8 cellular contexts compared by ENCODE assay signal in genomic region chr14:63045234-63045611, GRCh38. TPM values are rescaled to one million over a fixed set of nuclear protein-coding genes. Genes with fewer than 3 reads are reported as not detected.
DNase-seq lines count a peak whose midpoint lies in the region; ATAC-seq and TF ChIP-seq lines count a peak whose summit lies in the region.

Gene KCNH5 (minus strand): TSS chr14:63045458. CDS start chr14:63045186, 272 bp downstream.

- no peaks in the 10 kb centered on the region for H3K36me3 ChIP-seq in PC-3 (ENCODE audit: low read depth, low read length)

- H2AFZ ChIP-seq in PC-3 (ENCODE audit: low read length), result peak within 1 kb of the TSS; percentile 46

- intact Hi-C loops in PC-3 (cut with micrococcal nuclease), result loop anchor here (10.0 kb wide), 1 partner anchor 1120 kb away; no protein-coding TSS in a partner anchor

- H4K20me1 ChIP-seq in PC-3 (ENCODE audit: low read length), result no peaks in the 10 kb centered on the region; the same call in 1 of the 2 replicates

- H3K4me1 ChIP-seq in PC-3 (ENCODE audit: insufficient read depth, low read length), result peaks cover 5% of the 10 kb centered on the region; the same call in 1 of the 2 replicates

- no peak within 1 kb of the TSS for H3K27ac Mint-ChIP-seq in HFFc6

- DNase-seq in COLO668 (lab: John Stamatoyannopoulos, UW; ENCODE audit: unreplicated experiment) (peak; percentile 92), HFFc6 (no peak), PC-3 (peak; percentile 22), omental fat pad (ENCODE audit: low spot score) (no peak), epidermal melanocyte (ENCODE audit: insufficient read length, low spot score) (no peak), amniotic stem cell (lab: John Stamatoyannopoulos, UW) (no peak)

- H3K4me3 ChIP-seq in PC-3 (ENCODE audit: low read length), result peak within 1 kb of the TSS; percentile 53

- H3K9me2 ChIP-seq in PC-3 (replicated peaks; ENCODE audit: low read length), result no peaks in the 10 kb centered on the region

- H3K27me3 ChIP-seq in PC-3 (ENCODE audit: low read length), result peaks cover 82% of the 10 kb centered on the region

- CTCF ChIA-PET in PC-3 (lab: Charles Lee), result no interaction called here

- no peaks in the 10 kb centered on the region; the same call in 1 of the 2 replicates for H3K9me3 ChIP-seq in PC-3 (ENCODE audit: low read length)

- ATAC-seq in PC-3, result peak; percentile 82
- ATAC-seq in esophagus mucosa, result peak; percentile 69
- peak; percentile 73 for ATAC-seq in omental fat pad (ENCODE audit: low FRiP score)
- no peak for ATAC-seq in GM18519 (IDR thresholded peaks at IDR 0.05; ENCODE audit: low FRiP score, unreplicated experiment)

- no peaks in the 10 kb centered on the region for H3K4me1 Mint-ChIP-seq in HFFc6 (ENCODE audit: low read depth)

- peaks cover 4% of the 10 kb centered on the region for H3F3A ChIP-seq in PC-3 (ENCODE audit: low read length, unreplicated experiment)

- no TSS peak for BruUV-seq in PC-3 (replicated peaks; lab: Mats Ljungman, UMichigan)

- no peaks in the 10 kb centered on the region for H3K79me2 ChIP-seq in PC-3 (ENCODE audit: low read length)

- 0 out of 2 replicates have a peak within 1 kb of the TSS, but pooled peaks have one; percentile 34 for H3K4me3 Mint-ChIP-seq in HFFc6

- H3K9ac ChIP-seq in PC-3 (ENCODE audit: low read length), result no peak within 1 kb of the TSS

- H3K36me3 Mint-ChIP-seq in HFFc6 (ENCODE audit: low read depth), result no peaks in the 10 kb centered on the region

- H3K27me3 Mint-ChIP-seq in HFFc6 (ENCODE audit: insufficient read depth), result peaks cover 15% of the 10 kb centered on the region

- POLR2A ChIA-PET in PC-3 (lab: Charles Lee; ENCODE audit: unreplicated experiment), result no interaction called here

- TF ChIP-seq CTCF in HFFc6 (IDR thresholded peaks at IDR 0.05) (no peak), PC-3 (conservative IDR thresholded peaks at IDR 0.05; ENCODE audit: low read depth, low read length) (no peak), omental fat pad (IDR thresholded peaks at IDR 0.05) (no peak)

- peak within 1 kb of the TSS; percentile 75 for H3K4me2 ChIP-seq in PC-3 (ENCODE audit: low read length)

- no peak within 1 kb of the TSS for H3K27ac ChIP-seq in PC-3 (ENCODE audit: low read length)

- no peaks in the 10 kb centered on the region for H3K9me3 Mint-ChIP-seq in HFFc6

RNA-seq across cellular contexts. Expression of gene KCNH5, which starts in this region (rescaled TPM):
- total RNA-seq in HFFc6 (2021; fragmentation: NEBNext Ultra II Directional; extraction: Animal tissue kit (Norgen Biotek cat#: 25700)), result not detected
- total RNA-seq in PC-3 (2014; rRNA removed) (not detected in 2 replicates), esophagus mucosa (not detected), omental fat pad (1 to 10 TPM in 3 of 4 donors, not detected in 1; 1.1 to 6.2 (median 1.1) TPM)

Comparison
In these comparisons a context has a peak if more than half of its experiments do, and no peak if none do; other contexts are left out.
1. Peak in DNase-seq, ATAC-seq, H3K4me3 ChIP-seq and H3K4me2 ChIP-seq in PC-3; RNA of the gene not detected or under 1 TPM.
2. Peak in ATAC-seq in esophagus mucosa; RNA of the gene not detected or under 1 TPM.